Comparison of ENCODE assay signal across 8 cellular contexts in genomic region chr6:27823714-27824247, GRCh38.
DNase-seq lines count a peak whose midpoint lies in the region; ATAC-seq and TF ChIP-seq lines count a peak whose summit lies in the region.
"Not testable (repeated sequence)": the region's sequence is repeated elsewhere in the genome, so short reads cannot be mapped to it uniquely, and the experiment has no call there.

No MANE protein-coding gene starts in this region.

- DNase-seq in G401 (ENCODE audit: low spot score) = peak; percentile 55
- DNase-seq in HCEC 1CT = peak; percentile 52
- DNase-seq in Peyer's patch = peak in 2 of 3 donors; percentile 73 to 80
- DNase-seq in activated T-helper 1 cell treated with Interleukin-2 at 50 U/mL for 16 hours (ENCODE audit: low read depth) = peak; percentile 30
- DNase-seq in esophagus muscularis mucosa (ENCODE audit: extremely low spot score); suprapubic skin (ENCODE audit: low spot score in 2 of 2): not testable (repeated sequence)
- peak; percentile 72 for DNase-seq in naive B cell

- peak; percentile 29 to 40 for TF ChIP-seq POLR2A in Peyer's patch (IDR thresholded peaks at IDR 0.05)
- not testable (repeated sequence) for TF ChIP-seq POLR2A in esophagus muscularis mucosa (IDR thresholded peaks at IDR 0.05; ENCODE audit: low read depth); suprapubic skin (IDR thresholded peaks at IDR 0.05)

- in situ Hi-C loops in G401 (cut with HindIII; ENCODE audit: low sequenced_read_pairs) = loop anchor here (5.0 kb wide), 1 partner anchor 64 kb away; no protein-coding TSS in a partner anchor

- TF ChIP-seq EP300 in esophagus muscularis mucosa (IDR thresholded peaks at IDR 0.05); suprapubic skin (IDR thresholded peaks at IDR 0.05): not testable (repeated sequence)

- peaks cover 11 to 28% (median 20%) of the 10 kb centered on the region in 3 donors for H3K4me1 Mint-ChIP-seq in naive B cell

- not testable (repeated sequence) for H3K27me3 ChIP-seq in Peyer's patch, suprapubic skin
- H3K27me3 ChIP-seq in esophagus muscularis mucosa = peaks cover 0 to 56% (median 22%) of the 10 kb centered on the region in 4 donors

- not testable (repeated sequence) for H3K9me3 ChIP-seq in KOPT-K1 (ENCODE audit: insufficient read depth, low read length, poor library complexity, severe bottlenecking); Peyer's patch; esophagus muscularis mucosa; suprapubic skin

- intact Hi-C loops in esophagus muscularis mucosa (cut with DNase I) = not testable (repeated sequence)

- H3K27me3 Mint-ChIP-seq in naive B cell = not testable (repeated sequence)

- under 1% methylated on average over 19 of the region's 36 CpGs for WGBS in esophagus muscularis mucosa
- 2% methylated on average over 25 of the region's 36 CpGs for WGBS in suprapubic skin

- not testable (repeated sequence) for TF ChIP-seq CTCF in Peyer's patch (IDR thresholded peaks at IDR 0.05); esophagus muscularis mucosa (IDR thresholded peaks at IDR 0.05); suprapubic skin (IDR thresholded peaks at IDR 0.05)

- not testable (repeated sequence) for H3K36me3 ChIP-seq in KOPT-K1 (ENCODE audit: insufficient read depth, low read length); Peyer's patch; esophagus muscularis mucosa; suprapubic skin

- H3K4me1 ChIP-seq in Peyer's patch, esophagus muscularis mucosa: not testable (repeated sequence)
- H3K4me1 ChIP-seq in suprapubic skin = peaks cover 14% of the 10 kb centered on the region

- peak overlapping the region; percentile 87 to 98 (median 97) for H3K4me3 Mint-ChIP-seq in naive B cell

- H3K4me3 ChIP-seq in Peyer's patch = peak overlapping the region; percentile 26 to 55 (median 52)
- peak overlapping the region; percentile 39 to 58 (median 48) for H3K4me3 ChIP-seq in esophagus muscularis mucosa
- peak overlapping the region; percentile 42 for H3K4me3 ChIP-seq in suprapubic skin

- peaks cover 0 to 21% (median 5%) of the 10 kb centered on the region in 7 donors for H3K9me3 Mint-ChIP-seq in naive B cell

- not testable (repeated sequence) for H3K36me3 Mint-ChIP-seq in naive B cell

- peak overlapping the region; percentile 96 to 100 (median 98) for H3K27ac Mint-ChIP-seq in naive B cell

- H3K27ac ChIP-seq in KOPT-K1 (ENCODE audit: low read depth, low read length, poor library complexity, severe bottlenecking) (peak overlapping the region; percentile 96), Peyer's patch (peak overlapping the region; percentile 70 to 85 (median 72)), esophagus muscularis mucosa (replicated peaks in 1 of 4) (peak overlapping the region in 3 of 4 donors; percentile 45 to 81 (median 70)), suprapubic skin (peak overlapping the region; percentile 70)

- peak; percentile 77 to 79 for ATAC-seq in naive B cell (ENCODE audit: low read depth in 2 of 2)
